Comparison of ENCODE assay signal across 7 cellular contexts in the genomic region with DNA sequence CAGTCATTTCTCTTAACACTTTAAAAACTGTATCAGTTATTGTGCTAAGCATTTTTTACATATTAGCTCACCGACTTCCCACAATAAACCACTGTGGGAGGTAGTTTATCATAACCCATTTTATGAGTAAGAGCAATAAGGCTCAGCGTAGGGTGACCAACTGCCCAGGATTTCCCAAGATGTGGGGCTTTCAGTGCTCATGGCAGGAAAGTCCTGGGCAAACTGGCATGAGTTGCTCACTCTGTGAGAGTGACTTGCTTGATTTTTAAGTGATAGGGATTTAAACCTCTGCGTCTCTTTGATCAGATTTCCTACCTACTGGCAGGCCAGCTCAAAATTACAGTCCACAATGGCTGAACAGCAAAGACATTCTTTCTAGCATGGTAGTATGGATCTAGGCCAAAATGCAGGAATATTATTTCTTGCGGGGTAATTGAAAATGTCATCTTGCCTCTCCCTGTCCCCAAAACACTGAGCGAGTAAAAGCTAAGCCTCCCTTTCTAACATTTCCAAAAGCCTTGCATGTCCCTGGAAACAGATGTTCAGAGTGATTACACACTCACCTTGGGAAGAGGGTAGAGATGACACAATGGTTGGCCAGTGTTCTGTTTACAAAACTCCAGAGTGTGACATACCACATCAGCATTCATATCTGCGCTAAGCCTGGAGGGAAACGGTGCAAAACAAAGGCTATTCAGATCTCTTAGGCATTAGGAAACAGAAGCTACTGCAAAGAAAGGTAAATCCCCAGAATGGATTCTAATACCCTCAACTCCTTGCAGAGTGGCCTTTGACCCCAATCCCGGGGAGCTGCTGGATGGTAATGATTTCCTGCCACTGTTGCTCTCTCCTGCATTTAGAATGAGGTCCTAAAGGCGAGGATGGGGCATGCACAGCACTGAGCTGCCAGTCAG.
DNase-seq lines count a peak whose midpoint lies in the region; ATAC-seq and TF ChIP-seq lines count a peak whose summit lies in the region.

No MANE protein-coding gene starts in this region.

- H3K79me2 ChIP-seq in HCT116 (ENCODE audit: insufficient read depth, low read length): no peaks in the 10 kb centered on the region

- 0 out of 2 replicates have a peak overlapping the region, but pooled peaks have one; percentile 12 for H3K9ac ChIP-seq in HCT116 (ENCODE audit: low read length)

- peak overlapping the region; percentile 19 for H2AFZ ChIP-seq in HCT116 (ENCODE audit: low read depth, low read length, poor library complexity, severe bottlenecking)

- no peak for TF ChIP-seq RAD21 in HCT116 (IDR thresholded peaks at IDR 0.05; ENCODE audit: low read depth)

- H3K4me1 ChIP-seq in HCT116 (ENCODE audit: control insufficient read depth in 1 of 2, insufficient read depth in 2 of 2, low read length in 2 of 2): peaks cover 34 to 49% of the 10 kb centered on the region in 2 experiments

- peak overlapping the region; percentile 45; the same call in 1 of the 2 replicates for H3K27ac ChIP-seq in HCT116 (ENCODE audit: low read depth, low read length)

- H3K27me3 ChIP-seq in HCT116 (ENCODE audit: insufficient read depth, low read length): no peaks in the 10 kb centered on the region

- POLR2A ChIA-PET in HCT116 (lab: Charles Lee): no interaction called here

- peak; percentile 37; the same call in 1 of the 2 replicates for ATAC-seq in HCT116
- ATAC-seq in sciatic nerve: peak; percentile 84
- no peak for ATAC-seq in HG03457 (IDR thresholded peaks at IDR 0.05; ENCODE audit: unreplicated experiment)

- intact Hi-C loops in HCT116 (cut with micrococcal nuclease): loop anchor here (5.0 kb wide), 1 partner anchor 533 kb away; no protein-coding TSS in a partner anchor
- intact Hi-C loops in sciatic nerve (cut with DNase I): no loop called here

- no peaks in the 10 kb centered on the region for H3K9me3 ChIP-seq in HCT116 (ENCODE audit: control insufficient read depth in 1 of 2, insufficient read depth in 1 of 2, low read depth in 1 of 2, low read length in 2 of 2)

- peak overlapping the region; percentile 54 for H3K4me2 ChIP-seq in HCT116 (ENCODE audit: low read length)

- no peaks in the 10 kb centered on the region for H3K36me3 ChIP-seq in HCT116 (ENCODE audit: control insufficient read depth in 1 of 2, insufficient read depth in 2 of 2, low read length in 2 of 2)

- BruUV-seq in HCT116 (replicated peaks; lab: Mats Ljungman, UMichigan): no TSS peak

- CTCF ChIA-PET in HCT116 (lab: Charles Lee): interaction anchor here (0.9 to 2.7 kb wide), 2 partner anchors 12 to 309 kb away, joined by 3 to 19 read pairs; no protein-coding TSS in a partner anchor

- no peaks in the 10 kb centered on the region for H4K20me1 ChIP-seq in HCT116 (ENCODE audit: insufficient read depth)

- H3K4me3 ChIP-seq in HCT116 (replicated peaks in 1 of 2; ENCODE audit: low read depth in 1 of 2, low read length in 2 of 2) (peak overlapping the region in 1 of 2 experiments; percentile 3; a peak in 1 of 4 replicates), fibroblast of the aortic adventitia (ENCODE audit: low read depth, low read length) (no peak overlapping the region)

- no peak for TF ChIP-seq POLR2A in HCT116 (IDR thresholded peaks at IDR 0.05; ENCODE audit: borderline replicate concordance, extremely low read depth, insufficient read depth, insufficient read length)

- RAD21 ChIA-PET in HCT116 (lab: Charles Lee; ENCODE audit: low non-redundant PET in 1 of 2, low total read pairs in 2 of 2, uncharacterized antibody in 2 of 2, unreplicated experiment in 2 of 2): interaction anchor here in 1 of 2 experiments (0.5 kb wide), 1 partner anchor 163 kb away, joined by 3 read pairs; no protein-coding TSS in a partner anchor

- TF ChIP-seq CTCF in HCT116 (IDR thresholded peaks at IDR 0.05 in 2 of 3, conservative IDR thresholded peaks at IDR 0.05 in 1 of 3; ENCODE audit: borderline replicate concordance in 1 of 3, insufficient read depth in 1 of 3, low read depth in 2 of 3, low read length in 2 of 3): no peak
- no peak for TF ChIP-seq CTCF in fibroblast of the aortic adventitia (IDR thresholded peaks at IDR 0.05; ENCODE audit: insufficient read depth, low read length)

- no peaks in the 10 kb centered on the region for H3K9me2 ChIP-seq in HCT116 (ENCODE audit: insufficient read depth)

- DNase-seq in HCT116 (ENCODE audit: low read depth, low spot score) (no peak), RKO (ENCODE audit: low spot score) (peak; percentile 44), fibroblast of the aortic adventitia (ENCODE audit: low read depth) (peak; percentile 82), sciatic nerve (ENCODE audit: low spot score) (no peak), anterior cingulate cortex (lab: John Stamatoyannopoulos, UW) (no peak)
- no peak for DNase-seq in NK-92 treated with Interleukin-12 subunit alpha and Interleukin-12 subunit beta, amount 100 ng/mL, for 24 hours (lab: John Stamatoyannopoulos, UW)

TF ChIP-seq in HCT116, 20 proteins besides CTCF, POLR2A, EP300 and RAD21:
- TF ChIP-seq YY1 (IDR thresholded peaks at IDR 0.05; ENCODE audit: extremely low read depth, insufficient replicate concordance, low read depth, low read length): no peak
- TF ChIP-seq EGR1 (IDR thresholded peaks at IDR 0.05; ENCODE audit: low read depth): no peak
- TF ChIP-seq JUND (IDR thresholded peaks at IDR 0.05): peak; percentile 38
- peak; percentile 42 for TF ChIP-seq FOSL1 (IDR thresholded peaks at IDR 0.05; ENCODE audit: low read depth)
- TF ChIP-seq CEBPB (IDR thresholded peaks at IDR 0.05; ENCODE audit: low read depth): 0 out of 2 replicates have a peak, but pooled peaks have one; percentile 39
- TF ChIP-seq CBX3 (IDR thresholded peaks at IDR 0.05; ENCODE audit: low read depth): peak; percentile 8; the same call in 1 of the 2 replicates
- TF ChIP-seq SP1 (IDR thresholded peaks at IDR 0.05; ENCODE audit: low read depth): peak; percentile 32; the same call in 1 of the 2 replicates

Comparison
In these comparisons a context has a peak if more than half of its experiments do, and no peak if none do; other contexts are left out.
1. DNase-seq: peak in RKO (single experiment) and fibroblast of the aortic adventitia (single experiment); none in HCT116 (single experiment), sciatic nerve (single experiment), anterior cingulate cortex (0 of 58) and NK-92 treated with Interleukin-12 subunit alpha and Interleukin-12 subunit beta, amount 100 ng/mL, for 24 hours (single experiment).